In the genomic region with DNA sequence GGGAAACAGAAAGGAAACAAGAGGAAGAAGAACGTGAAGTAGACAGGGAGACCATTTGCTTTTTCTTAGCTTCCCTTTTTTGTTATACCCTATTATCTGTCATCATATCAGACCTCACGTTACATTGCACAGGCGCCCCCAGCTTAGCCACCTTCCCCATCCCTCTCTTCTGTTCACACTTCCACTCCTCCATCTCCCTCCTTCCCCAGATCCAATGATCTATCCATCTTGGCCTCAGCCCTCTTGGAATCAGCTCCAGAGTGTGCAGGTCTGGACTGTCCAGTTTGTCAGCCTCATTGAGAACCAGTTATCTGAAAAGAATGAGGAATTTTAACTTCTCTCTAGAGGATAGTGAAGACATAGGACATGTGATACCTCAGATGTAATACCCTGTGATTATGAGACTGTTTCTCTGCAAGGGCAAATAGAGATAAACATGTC, we compare ENCODE assay signal across 14 cellular contexts.
DNase-seq lines count a peak whose midpoint lies in the region; ATAC-seq and TF ChIP-seq lines count a peak whose summit lies in the region.
"Had no signal": no experiment of that assay in that cellular context is flagged by ENCODE, and none has a peak within 500 bp of the region (broad histone marks: within the 10 kb centered on the region; RNA-seq: fewer than 3 reads in every experiment).

No MANE protein-coding gene starts in this region.

- TF ChIP-seq CTCF in adrenal gland (IDR thresholded peaks at IDR 0.05) (no peak), right lobe of liver (IDR thresholded peaks at IDR 0.05) (no peak), stomach (IDR thresholded peaks at IDR 0.05) (no peak), GM10248 (IDR thresholded peaks at IDR 0.05; ENCODE audit: control extremely low read depth, extremely low read depth, low read depth, missing control alignments) (no peak), GM10266 (IDR thresholded peaks at IDR 0.05; ENCODE audit: control insufficient read depth, insufficient read depth, low read depth, missing control alignments) (no peak), omental fat pad (IDR thresholded peaks at IDR 0.05) (no peak)

- ATAC-seq in right lobe of liver (peak; percentile 29 to 64 (median 42)), omental fat pad (ENCODE audit: low FRiP score) (no peak)
- ATAC-seq: natural killer cell treated with Interleukin-12 subunit alpha and Interleukin-12 subunit beta and Interleukin-15 and Interleukin-18, amount 100 ng/mL, for 72 hours; T-cell had no signal

- H3K4me3 ChIP-seq in adrenal gland (no peak overlapping the region), right lobe of liver (no peak overlapping the region), stomach (no peak overlapping the region)

- DNase-seq in LHCN-M2 (ENCODE audit: low read depth), result peak; percentile 48
- DNase-seq in adrenal gland, result no peak
- DNase-seq in right lobe of liver, result no peak
- no peak for DNase-seq in stomach
- no peak for DNase-seq in GM10248 (ENCODE audit: extremely low spot score)
- DNase-seq in GM10266 (ENCODE audit: extremely low spot score), result no peak
- no peak for DNase-seq in NCI-H1105 treated with DMSO at 0.1 percent for 48 hours (lab: John Stamatoyannopoulos, UW)
- DNase-seq in omental fat pad (ENCODE audit: low spot score), result no peak
- DNase-seq: activated CD4-positive, alpha-beta T cell treated with anti-CD3 and anti-CD28 coated beads, Interleukin-2, amount 10 ng/mL, durations not matched to agents 24 days and 14 days; AML-193; NCI-H2029 treated with DMSO at 0.1 percent for 48 hours; stimulated activated CD8-positive, alpha-beta memory T cell treated with anti-CD3 and anti-CD28 coated beads, Interleukin-4, amount 100 ng/mL, for 48 hours; T-cell had no signal

- intact Hi-C loops in adrenal gland (cut with DNase I) (loop anchor here in 1 of 2 donors (10.0 kb wide), 1 partner anchor 92 kb away; no protein-coding TSS in a partner anchor), right lobe of liver (cut with DNase I) (no loop called here), stomach (cut with DNase I; ENCODE audit: low total_unique reads) (no loop called here)

- no peak for TF ChIP-seq EP300 in stomach (IDR thresholded peaks at IDR 0.05)

- TF ChIP-seq POLR2A in adrenal gland (IDR thresholded peaks at IDR 0.05), result no peak
- no peak for TF ChIP-seq POLR2A in right lobe of liver (IDR thresholded peaks at IDR 0.05)
- TF ChIP-seq POLR2A in stomach (IDR thresholded peaks at IDR 0.05), result no peak

- no peaks in the 10 kb centered on the region for H3K27me3 ChIP-seq in adrenal gland
- H3K27me3 ChIP-seq in right lobe of liver, result no peaks in the 10 kb centered on the region
- no peaks in the 10 kb centered on the region for H3K27me3 ChIP-seq in stomach

- no peaks in the 10 kb centered on the region for H3K9me3 ChIP-seq in adrenal gland (replicated peaks in 1 of 3)
- H3K9me3 ChIP-seq in right lobe of liver, result no peaks in the 10 kb centered on the region
- peaks cover 0 to 7% (median 0%) of the 10 kb centered on the region in 4 donors for H3K9me3 ChIP-seq in stomach

- H3K4me1 ChIP-seq in adrenal gland (replicated peaks in 1 of 2) (peaks cover 5 to 14% of the 10 kb centered on the region in 2 donors), right lobe of liver (no peaks in the 10 kb centered on the region), stomach (peaks cover 2 to 10% (median 6%) of the 10 kb centered on the region in 4 donors)

- 75 to 85% (median 82%) methylated on average over 3 of the region's 3 CpGs for WGBS in adrenal gland, 4 donors
- WGBS in right lobe of liver (ENCODE audit: insufficient coverage, low coverage, low lambda C conversion rate, missing lambda C conversion rate), result 70% methylated on average over 3 of the region's 3 CpGs
- WGBS in stomach, 5 donors, result 71 to 81% (median 73%) methylated on average over 3 of the region's 3 CpGs

- CTCF ChIA-PET in GM10248 (lab: Yijun Ruan, JAX), result interaction anchor here (1.0 to 1.4 kb wide), 3 partner anchors 9 to 16 kb away, joined by 3 to 4 read pairs (median 3); no protein-coding TSS in a partner anchor

- H3K27ac ChIP-seq in adrenal gland (peak overlapping the region in 3 of 5 donors; percentile 13 to 75 (median 71)), right lobe of liver (peak overlapping the region in 1 of 3 donors; percentile 30), stomach (peak overlapping the region in 4 of 5 donors; percentile 2 to 54 (median 50))

- no peaks in the 10 kb centered on the region for H3K36me3 ChIP-seq in adrenal gland (replicated peaks in 1 of 2)
- no peaks in the 10 kb centered on the region for H3K36me3 ChIP-seq in right lobe of liver
- no peaks in the 10 kb centered on the region for H3K36me3 ChIP-seq in stomach

- POLR2A ChIA-PET in GM10248 (lab: Yijun Ruan, JAX), result no interaction called here
